ENCODE assay signal across 14 cellular contexts in genomic region chr20:12113468-12114371, GRCh38.
DNase-seq lines count a peak whose midpoint lies in the region; TF ChIP-seq lines count a peak whose summit lies in the region.
"Had no signal": no experiment of that assay in that cellular context is flagged by ENCODE, and none has a peak within 500 bp of the region (broad histone marks: within the 10 kb centered on the region; RNA-seq: fewer than 3 reads in every experiment).

No MANE protein-coding gene starts in this region.

- no peaks in the 10 kb centered on the region for H3K36me3 Mint-ChIP-seq in activated naive CD8-positive, alpha-beta T cell treated with anti-CD3 and anti-CD28 coated beads for 36 hours

- no peaks in the 10 kb centered on the region for H3K79me2 ChIP-seq in Loucy (ENCODE audit: insufficient read depth, low read length)

- H3K9ac ChIP-seq in BLaER1 (no peak overlapping the region), Loucy (ENCODE audit: low read depth, low read length, poor library complexity, severe bottlenecking) (peak overlapping the region; percentile 4), colonic mucosa (ENCODE audit: low read depth in 2 of 2, low read length in 2 of 2) (no peak overlapping the region), mesenchymal stem cell (ENCODE audit: low read length) (no peak overlapping the region)

- no peaks in the 10 kb centered on the region for H3F3A ChIP-seq in Loucy (ENCODE audit: low read depth)

- H3K27ac Mint-ChIP-seq in activated naive CD8-positive, alpha-beta T cell treated with anti-CD3 and anti-CD28 coated beads for 36 hours: no peak overlapping the region
- H3K27ac Mint-ChIP-seq: dendritic cell treated with granulocyte-macrophage colony-stimulating factor and Interleukin-4, amounts not matched to agents 40 ng/mL and 50 ng/mL, for 4 days had no signal

- no peak overlapping the region for H3K18ac ChIP-seq in mesenchymal stem cell (ENCODE audit: low read depth in 1 of 2, low read length in 2 of 2)

- H3K23ac ChIP-seq in mesenchymal stem cell (ENCODE audit: low read length in 2 of 2): no peak overlapping the region

- no peaks in the 10 kb centered on the region for H3K9me2 ChIP-seq in Loucy (replicated peaks; ENCODE audit: low read depth, low read length)

- TF ChIP-seq CTCF in Loucy (conservative IDR thresholded peaks at IDR 0.05; ENCODE audit: low read length) (no peak), colonic mucosa (IDR thresholded peaks at IDR 0.05) (no peak)

- H3K4me1 Mint-ChIP-seq in activated naive CD8-positive, alpha-beta T cell treated with anti-CD3 and anti-CD28 coated beads for 36 hours: no peaks in the 10 kb centered on the region

- peaks cover 1% of the 10 kb centered on the region for H3K9me3 Mint-ChIP-seq in activated naive CD8-positive, alpha-beta T cell treated with anti-CD3 and anti-CD28 coated beads for 36 hours

- WGBS in mesenchymal stem cell: 75% methylated on average over 9 of the region's 10 CpGs

- peak; percentile 25 for DNase-seq in colonic mucosa
- peak; percentile 9 for DNase-seq in mesenchymal stem cell
- no peak for DNase-seq in SKM-1 treated with dmso at 0.1 percent for 144 hours (lab: John Stamatoyannopoulos, UW; ENCODE audit: unreplicated experiment)
- no peak for DNase-seq in activated naive CD8-positive, alpha-beta T cell treated with anti-CD3 and anti-CD28 coated beads for 36 hours
- DNase-seq in germinal center (ENCODE audit: low spot score): no peak
- no peak for DNase-seq in GM19238 (ENCODE audit: insufficient read length, low spot score)
- DNase-seq: activated T-cell treated with anti-CD3 and anti-CD28 coated beads, Interleukin-2, amount 50 U/mL, for 1 hour; H7; retina; stimulated activated CD8-positive, alpha-beta memory T cell treated with anti-CD3 and anti-CD28 coated beads, Interleukin-4, amount 100 ng/mL, for 48 hours; T-helper 2 cell had no signal

- H3K4me1 ChIP-seq in BLaER1 (peaks cover 17% of the 10 kb centered on the region), Loucy (ENCODE audit: insufficient read depth, low read length, poor library complexity, severe bottlenecking) (peaks cover 13% of the 10 kb centered on the region), colonic mucosa (peaks cover 2% of the 10 kb centered on the region), mesenchymal stem cell (ENCODE audit: control insufficient read depth, insufficient read depth, low read depth, low read length) (no peaks in the 10 kb centered on the region)

- H3K36me3 ChIP-seq in BLaER1 (no peaks in the 10 kb centered on the region), Loucy (ENCODE audit: insufficient read depth, low read length) (no peaks in the 10 kb centered on the region), colonic mucosa (no peaks in the 10 kb centered on the region), mesenchymal stem cell (ENCODE audit: control insufficient read depth in 1 of 2, insufficient read depth in 2 of 2, low read depth in 1 of 2, low read length in 2 of 2) (no peaks in the 10 kb centered on the region)

- H2AK5ac ChIP-seq in mesenchymal stem cell (ENCODE audit: low read length, severe bottlenecking): no peak overlapping the region

- H4K8ac ChIP-seq in mesenchymal stem cell (ENCODE audit: low read length): no peak overlapping the region

- H2BK120ac ChIP-seq in mesenchymal stem cell (ENCODE audit: low read depth, low read length): no peak overlapping the region

- no peaks in the 10 kb centered on the region for H3K79me1 ChIP-seq in mesenchymal stem cell (replicated peaks; ENCODE audit: low read length, poor library complexity, severe bottlenecking)

- H3K9me3 ChIP-seq in BLaER1 (no peaks in the 10 kb centered on the region), Loucy (ENCODE audit: insufficient read depth, low read depth, low read length) (no peaks in the 10 kb centered on the region), colonic mucosa (no peaks in the 10 kb centered on the region), mesenchymal stem cell (ENCODE audit: control insufficient read depth, low read length) (peaks cover under 1% of the 10 kb centered on the region)

- no peak overlapping the region for H2BK5ac ChIP-seq in mesenchymal stem cell (ENCODE audit: low read depth, low read length, poor library complexity, severe bottlenecking)

- H3K4me2 ChIP-seq in BLaER1 (peak overlapping the region; percentile 23; the same call in 1 of the 2 replicates), Loucy (ENCODE audit: low read depth, low read length, poor library complexity, severe bottlenecking) (peak overlapping the region; percentile 53), mesenchymal stem cell (ENCODE audit: low read length, poor library complexity, severe bottlenecking) (no peak overlapping the region)

- H3K4ac ChIP-seq in mesenchymal stem cell (ENCODE audit: low read depth in 1 of 2, low read length in 2 of 2): no peak overlapping the region

- H2BK15ac ChIP-seq in mesenchymal stem cell (ENCODE audit: low read depth, poor library complexity, severe bottlenecking): no peak overlapping the region

- H3K27me3 Mint-ChIP-seq in activated naive CD8-positive, alpha-beta T cell treated with anti-CD3 and anti-CD28 coated beads for 36 hours: no peaks in the 10 kb centered on the region
- H3K27me3 Mint-ChIP-seq: dendritic cell treated with granulocyte-macrophage colony-stimulating factor and Interleukin-4, amounts not matched to agents 40 ng/mL and 50 ng/mL, for 4 days had no signal

- H3K27ac ChIP-seq in BLaER1 (no peak overlapping the region), colonic mucosa (no peak overlapping the region), mesenchymal stem cell (ENCODE audit: low read length, poor library complexity, severe bottlenecking) (no peak overlapping the region)

- H2BK12ac ChIP-seq in mesenchymal stem cell (ENCODE audit: low read length in 2 of 2): no peak overlapping the region

- H3K4me3 Mint-ChIP-seq in activated naive CD8-positive, alpha-beta T cell treated with anti-CD3 and anti-CD28 coated beads for 36 hours: no peak overlapping the region
- H3K4me3 Mint-ChIP-seq: dendritic cell treated with granulocyte-macrophage colony-stimulating factor and Interleukin-4, amounts not matched to agents 40 ng/mL and 50 ng/mL, for 4 days had no signal

- H4K20me1 ChIP-seq in BLaER1 (no peaks in the 10 kb centered on the region), Loucy (ENCODE audit: insufficient read depth, low read length, poor library complexity, severe bottlenecking) (no peaks in the 10 kb centered on the region)

- H3K27me3 ChIP-seq in BLaER1 (no peaks in the 10 kb centered on the region), Loucy (ENCODE audit: insufficient read depth, low read length, poor library complexity, severe bottlenecking) (no peaks in the 10 kb centered on the region), colonic mucosa (no peaks in the 10 kb centered on the region), mesenchymal stem cell (ENCODE audit: control insufficient read depth in 1 of 2, insufficient read depth in 1 of 2, low read length in 2 of 2) (no peaks in the 10 kb centered on the region)

- H4K91ac ChIP-seq in mesenchymal stem cell (ENCODE audit: low read length): no peak overlapping the region

- intact Hi-C loops in colonic mucosa (cut with DNase I): no loop called here

- H2AFZ ChIP-seq in Loucy (ENCODE audit: low read length) (peak overlapping the region; percentile 47), mesenchymal stem cell (ENCODE audit: low read depth, low read length) (no peak overlapping the region)

- H3K14ac ChIP-seq in mesenchymal stem cell (ENCODE audit: low read length in 2 of 2): no peak overlapping the region

- H3K4me3 ChIP-seq in BLaER1 (no peak overlapping the region), Loucy (ENCODE audit: low read length, poor library complexity, severe bottlenecking) (peak overlapping the region; percentile 23), colonic mucosa (no peak overlapping the region), mesenchymal stem cell (ENCODE audit: insufficient read depth in 1 of 2, low read depth in 1 of 2, low read length in 2 of 2) (no peak overlapping the region)

Comparison
In these comparisons a context has a peak if more than half of its experiments do, and no peak if none do; other contexts are left out.
1. DNase-seq: peak in colonic mucosa (single experiment) and mesenchymal stem cell (single experiment); none in SKM-1 treated with dmso at 0.1 percent for 144 hours (single experiment), activated naive CD8-positive, alpha-beta T cell treated with anti-CD3 and anti-CD28 coated beads for 36 hours (single experiment), germinal center (single experiment) and GM19238 (single experiment).